Comparison of ENCODE assay signal across 1 cellular context in the genomic region with DNA sequence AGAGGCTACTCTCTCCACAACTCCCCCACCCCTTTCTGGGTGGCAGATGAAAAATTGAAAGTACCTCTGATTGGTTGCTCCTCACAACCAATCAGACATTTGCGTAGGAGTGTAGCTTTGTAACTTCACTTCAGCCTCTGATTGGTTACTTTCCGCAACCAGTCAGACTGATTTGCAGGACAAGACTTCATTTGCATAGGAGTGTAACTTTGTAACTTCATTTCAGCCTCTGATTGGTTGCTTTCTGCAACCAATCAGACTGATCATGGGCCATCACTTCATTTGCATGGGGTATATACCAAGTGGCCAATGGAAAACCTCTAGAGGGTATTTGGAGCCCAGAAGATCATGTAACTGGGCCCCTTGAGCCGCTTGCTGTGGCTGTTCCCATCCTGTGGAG.
TF ChIP-seq lines count a peak whose summit lies in the region.

No MANE protein-coding gene starts in this region.

TF ChIP-seq in GM23338, 12 proteins besides CTCF, POLR2A, EP300 and RAD21 (continued from another document):
- TF ChIP-seq ZNF462 (CRISPR knock-in tag; IDR thresholded peaks at IDR 0.05) = no peak
- TF ChIP-seq STAT1 (IDR thresholded peaks at IDR 0.05; ENCODE audit: unreplicated experiment) = no peak
- no peak for TF ChIP-seq EZH2phosphoT487 (IDR thresholded peaks at IDR 0.05; ENCODE audit: unreplicated experiment)
- no peak for TF ChIP-seq NANOG (IDR thresholded peaks at IDR 0.05; ENCODE audit: borderline replicate concordance)
- TF ChIP-seq ZNF114 (CRISPR knock-in tag; IDR thresholded peaks at IDR 0.05) = no peak
- no peak for TF ChIP-seq ZNF331 (CRISPR knock-in tag; IDR thresholded peaks at IDR 0.05; ENCODE audit: low read depth)
- no peak for TF ChIP-seq JUNB (IDR thresholded peaks at IDR 0.05; ENCODE audit: unreplicated experiment)
- TF ChIP-seq REST (IDR thresholded peaks at IDR 0.05; ENCODE audit: unreplicated experiment) = no peak
- TF ChIP-seq CREB1 (CRISPR knock-in tag; IDR thresholded peaks at IDR 0.05; ENCODE audit: low read depth) = no peak
- no peak for TF ChIP-seq POLR2AphosphoS5 (IDR thresholded peaks at IDR 0.05; ENCODE audit: low read depth)
